Comparison of ENCODE assay signal across 15 cellular contexts in the genomic region with DNA sequence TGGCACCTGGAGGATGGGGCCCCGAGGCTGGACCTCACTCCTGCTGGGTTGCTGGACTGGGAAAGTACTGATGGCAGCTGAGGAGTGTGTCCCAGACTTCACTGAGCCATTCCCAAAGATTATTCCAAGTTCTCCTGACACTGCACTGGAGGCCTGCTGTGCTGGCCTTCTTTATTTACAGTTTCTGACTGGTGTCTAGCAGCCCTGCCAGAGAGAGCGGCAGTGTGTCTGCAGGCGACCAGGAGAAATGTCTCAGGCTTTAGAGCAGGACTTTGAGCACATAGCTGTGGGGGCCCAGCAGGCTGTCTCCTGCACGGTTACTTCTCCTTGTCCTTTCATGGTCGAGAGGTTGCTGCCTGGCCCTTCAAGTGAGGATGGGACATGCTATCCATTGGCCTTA. TPM values are rescaled to one million over a fixed set of nuclear protein-coding genes. Genes with fewer than 3 reads are reported as not detected.
A peak's percentile ranks its signal among the peaks of the same experiment; 100 is the strongest.
DNase-seq lines count a peak whose midpoint lies in the region; ATAC-seq and TF ChIP-seq lines count a peak whose summit lies in the region.
"Had no signal": no experiment of that assay in that cellular context is flagged by ENCODE, and none has a peak within 500 bp of the region (broad histone marks: within the 10 kb centered on the region; RNA-seq: fewer than 3 reads in every experiment).

No MANE protein-coding gene starts in this region.

- DNase-seq in caudate nucleus (lab: John Stamatoyannopoulos, UW), result no peak
- no peak for DNase-seq in substantia nigra (lab: John Stamatoyannopoulos, UW)
- no peak for DNase-seq in stimulated activated CD4-positive, alpha-beta T cell treated with anti-CD3 and anti-CD28 coated beads, Interleukin-15, amount 100 ng/mL, for 24 hours
- no peak for DNase-seq in iPS-NIHi11 (ENCODE audit: low spot score)
- DNase-seq: Caco-2, GM23248, KBM-7, NCI-H146, NCI-H226, NCI-H526 treated with DMSO at 0.1 percent for 48 hours, PC-9 had no signal

- CTCF ChIA-PET in HEK293 (lab: Yijun Ruan, JAX), result interaction anchor here (1.3 kb wide), 1 partner anchor 88 kb away, joined by 4 read pairs; no protein-coding TSS in a partner anchor

- H3K27ac ChIP-seq in HEK293 (ENCODE audit: extremely low read depth, low read depth, low read length), result no peak overlapping the region
- peak overlapping the region; percentile 72 for H3K27ac ChIP-seq in caudate nucleus (ENCODE audit: low read depth, low read length)
- peak overlapping the region; percentile 49 for H3K27ac ChIP-seq in mesodermal cell (ENCODE audit: low read depth, low read length, severe bottlenecking)
- H3K27ac ChIP-seq in substantia nigra (ENCODE audit: low read depth, low read length, poor library complexity, severe bottlenecking), result peak overlapping the region; percentile 95
- H3K27ac ChIP-seq: GM23248, PC-9 had no signal

- H3K36me3 ChIP-seq in HEK293 (ENCODE audit: control insufficient read depth in 2 of 2, insufficient read depth in 1 of 2, low read length in 2 of 2) (no peaks in the 10 kb centered on the region), mesodermal cell (ENCODE audit: control insufficient read depth, insufficient read depth, low read length) (peaks cover 5% of the 10 kb centered on the region)

- H3K9me3 ChIP-seq in HEK293 (ENCODE audit: control insufficient read depth, insufficient read depth, low read depth, low read length), result no peaks in the 10 kb centered on the region
- H3K9me3 ChIP-seq in mesodermal cell (ENCODE audit: control insufficient read depth, low read length), result peaks cover 12% of the 10 kb centered on the region

- no peak for ATAC-seq in HG02981 (IDR thresholded peaks at IDR 0.05; ENCODE audit: unreplicated experiment)

- TF ChIP-seq CTCF in HEK293 (tag by site-specific recombination; IDR thresholded peaks at IDR 0.05), result no peak

- H3K4me3 ChIP-seq in HEK293 (ENCODE audit: low read depth, low read length) (no peak overlapping the region), mesodermal cell (ENCODE audit: extremely low read depth, insufficient read depth, low read length, poor library complexity, severe bottlenecking) (no peak overlapping the region)
- H3K4me3 ChIP-seq: GM23248, PC-9 had no signal

- H3K4me1 ChIP-seq in HEK293 (ENCODE audit: control insufficient read depth, insufficient read depth, low read length), result 0 out of 2 replicates have a peak, but pooled peaks cover 3% of the 10 kb centered on the region
- H3K4me1 ChIP-seq in mesodermal cell (ENCODE audit: control insufficient read depth, insufficient read depth, low read length, poor library complexity, severe bottlenecking), result peaks cover 56% of the 10 kb centered on the region

- 70 to 72% methylated on average over 4 of the region's 5 CpGs for WGBS in mesodermal cell (ENCODE audit: insufficient coverage in 2 of 2), 2 experiments

- POLR2A ChIA-PET in HEK293 (lab: Yijun Ruan, JAX), result no interaction called here

TF ChIP-seq in HEK293, 187 proteins besides CTCF, POLR2A, EP300 and RAD21:
- TF ChIP-seq ZIC2 (tag by site-specific recombination; IDR thresholded peaks at IDR 0.05) (peak; percentile 40), ZNF510 (tag by site-specific recombination; IDR thresholded peaks at IDR 0.05; ENCODE audit: insufficient replicate concordance) (no peak)

RNA-seq across cellular contexts. Expression of gene HTRA1, which starts 16.1 kb away (rescaled TPM):
- polyA plus RNA-seq in mesodermal cell (2013, experiment 1 of 2), result 223 TPM
- polyA plus RNA-seq in mesodermal cell (2013, experiment 2 of 2), result 197 TPM

RNA-seq across cellular contexts. Expression of gene ARMS2, which starts 23.0 kb away (rescaled TPM):
- not detected for polyA plus RNA-seq in mesodermal cell (2013, experiment 1 of 2)
- polyA plus RNA-seq in mesodermal cell (2013, experiment 2 of 2), result not detected
- polyA plus RNA-seq: CD14-positive monocyte, GM23248 had no signal
